In genomic region chr14:44897844-44898151, GRCh38 we compare ENCODE assay signal across 8 cellular contexts.
A peak's percentile ranks its signal among the peaks of the same experiment; 100 is the strongest.
DNase-seq lines count a peak whose midpoint lies in the region; ATAC-seq and TF ChIP-seq lines count a peak whose summit lies in the region.

No MANE protein-coding gene starts in this region.

- no peaks in the 10 kb centered on the region for H3F3A ChIP-seq in PC-9 (ENCODE audit: insufficient read depth, low read depth)

- H3K4me3 ChIP-seq in GM12875 (ENCODE audit: low read depth, low read length) = peak overlapping the region; percentile 73
- H3K4me3 ChIP-seq in PC-9 = peak overlapping the region; percentile 77
- peak overlapping the region; percentile 70 to 91 (median 80) for H3K4me3 ChIP-seq in esophagus squamous epithelium

- peak overlapping the region; percentile 96 for H2AFZ ChIP-seq in PC-9

- H3K27me3 ChIP-seq in PC-9 (ENCODE audit: insufficient read depth, low read depth) (no peaks in the 10 kb centered on the region), esophagus squamous epithelium (no peaks in the 10 kb centered on the region)

- no TSS peak for BruUV-seq in PC-9 (replicated peaks; lab: Mats Ljungman, UMichigan)

- H3K4me2 ChIP-seq in PC-9 = peak overlapping the region; percentile 78

- no peaks in the 10 kb centered on the region for H3K79me2 ChIP-seq in PC-9 (ENCODE audit: low read depth)

- H3K36me3 ChIP-seq in PC-9 (ENCODE audit: low read depth) (no peaks in the 10 kb centered on the region), esophagus squamous epithelium (peaks cover 0 to 14% (median 0%) of the 10 kb centered on the region in 3 donors)

- H4K20me1 ChIP-seq in PC-9 (ENCODE audit: insufficient read depth) = no peaks in the 10 kb centered on the region

- intact Hi-C loops in PC-9 (cut with micrococcal nuclease; ENCODE audit: unreplicated experiment) = loop anchor here (1.0 to 5.0 kb wide), 3 partner anchors 64 to 356 kb away; partner anchors contain the start of genes FKBP3, KLHL28 and MIS18BP1
- intact Hi-C loops in esophagus squamous epithelium (cut with DNase I) = no loop called here

- TF ChIP-seq CTCF in GM12875 (IDR thresholded peaks at IDR 0.05; ENCODE audit: borderline replicate concordance, insufficient read depth, low read depth, low read length) (no peak), PC-9 (conservative IDR thresholded peaks at IDR 0.05) (no peak), esophagus squamous epithelium (IDR thresholded peaks at IDR 0.05) (no peak)

- DNase-seq in PC-9 (no peak), esophagus squamous epithelium (lab: John Stamatoyannopoulos, UW) (no peak), renal cortical epithelial cell (ENCODE audit: low read depth) (peak; percentile 13), amniotic stem cell (lab: John Stamatoyannopoulos, UW) (no peak), NCI-H128 (lab: John Stamatoyannopoulos, UW; ENCODE audit: unreplicated experiment) (no peak)

- H3K9me3 ChIP-seq in PC-9 (ENCODE audit: insufficient read depth, low read depth) (no peaks in the 10 kb centered on the region), esophagus squamous epithelium (no peaks in the 10 kb centered on the region)

- H3K27ac ChIP-seq in PC-9 (peak overlapping the region; percentile 90), esophagus squamous epithelium (peak overlapping the region; percentile 97 to 99 (median 98))

- POLR2A ChIA-PET in PC-9 (lab: Charles Lee; ENCODE audit: unreplicated experiment) = interaction anchor here (0.6 kb wide), 1 partner anchor 215 kb away, joined by 7 read pairs; no protein-coding TSS in a partner anchor

- no peaks in the 10 kb centered on the region for H3K9me2 ChIP-seq in PC-9 (ENCODE audit: insufficient read depth)

- ATAC-seq in HG02759 (IDR thresholded peaks at IDR 0.05; ENCODE audit: unreplicated experiment) = no peak
- no peak for ATAC-seq in HG03442 (IDR thresholded peaks at IDR 0.05; ENCODE audit: unreplicated experiment)

- CTCF ChIA-PET in PC-9 (lab: Charles Lee) = no interaction called here

- H3K4me1 ChIP-seq in PC-9 (replicated peaks; ENCODE audit: insufficient read depth) = peaks cover 14% of the 10 kb centered on the region
- H3K4me1 ChIP-seq in esophagus squamous epithelium = peaks cover 0 to 43% (median 0%) of the 10 kb centered on the region in 3 donors

- 3 to 7% methylated on average over 3 to 7 of the region's 13 CpGs for WGBS in esophagus squamous epithelium, 2 donors

- TF ChIP-seq POLR2A in esophagus squamous epithelium (IDR thresholded peaks at IDR 0.05) = no peak
